1 cellular context compared by ENCODE assay signal in the genomic region with DNA sequence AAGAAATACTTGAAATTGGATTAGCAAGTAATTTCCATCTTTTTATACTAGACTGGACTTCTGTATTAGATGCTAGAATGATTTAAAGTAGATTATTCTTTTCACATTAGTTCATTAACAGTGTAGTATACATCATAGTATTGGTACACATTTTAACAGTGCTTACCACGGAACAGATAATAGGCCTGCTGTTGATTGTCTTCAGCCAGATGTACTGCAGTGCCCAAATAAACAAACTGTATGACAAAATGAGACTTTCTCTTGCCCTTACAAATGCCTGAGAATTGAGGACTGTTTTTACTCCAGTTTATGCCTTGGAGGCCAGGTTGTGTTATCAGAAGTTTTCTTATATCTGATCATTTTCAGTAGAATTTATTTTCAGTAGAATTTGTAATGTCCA.
TF ChIP-seq lines count a peak whose summit lies in the region.

No MANE protein-coding gene starts in this region.

TF ChIP-seq in K562, 482 proteins besides CTCF, POLR2A, EP300 and RAD21:
- TF ChIP-seq MEIS2 (IDR thresholded peaks at IDR 0.05; ENCODE audit: partially characterized antibody) (no peak), CEBPG (CRISPR knock-in tag; IDR thresholded peaks at IDR 0.05) (no peak), CEBPG (tag; conservative IDR thresholded peaks at IDR 0.05 in 1 of 2, IDR thresholded peaks at IDR 0.05 in 1 of 2) (no peak), ZNF239 (CRISPR knock-in tag; IDR thresholded peaks at IDR 0.05) (no peak)
